8 cellular contexts compared by ENCODE assay signal in the genomic region with DNA sequence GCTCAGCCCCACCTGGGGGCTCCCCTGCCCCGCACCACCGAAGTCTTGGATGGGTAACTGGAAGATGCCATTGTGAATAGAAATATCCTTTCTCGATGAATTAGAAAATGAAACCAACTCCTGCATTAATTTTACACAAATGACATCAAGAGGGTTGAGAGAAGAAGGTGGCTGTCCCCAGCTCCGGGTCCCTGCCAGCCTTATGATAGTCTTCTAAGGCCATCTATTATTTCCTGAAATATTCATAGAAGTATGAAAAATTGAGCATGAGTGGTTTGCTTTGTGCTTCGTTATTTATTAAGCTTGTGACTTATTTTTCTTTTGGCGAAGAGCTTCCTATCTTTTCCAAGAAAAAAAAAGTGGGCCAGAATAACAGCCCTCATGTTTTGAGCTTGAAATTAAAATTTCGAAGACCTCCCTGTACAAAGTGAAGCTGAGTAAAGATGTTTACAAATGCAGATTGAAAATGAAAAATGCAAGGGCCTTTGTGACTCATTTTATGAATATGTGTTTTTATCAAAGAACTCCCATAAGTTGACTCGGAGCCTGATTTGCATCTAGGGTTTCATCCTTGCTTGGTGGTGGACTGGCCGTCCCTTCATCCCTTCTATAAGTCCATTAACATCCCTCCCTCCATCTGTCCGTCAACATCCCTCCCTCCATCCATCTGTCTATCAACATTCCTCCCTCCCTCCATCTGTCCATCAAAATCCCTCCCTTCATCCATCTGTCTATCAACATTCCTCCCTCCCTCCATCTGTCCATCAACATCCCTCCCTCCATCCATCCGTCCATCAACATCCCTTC. TPM values are rescaled to one million over a fixed set of nuclear protein-coding genes. Genes with fewer than 3 reads are reported as not detected.
DNase-seq lines count a peak whose midpoint lies in the region; ATAC-seq and TF ChIP-seq lines count a peak whose summit lies in the region.

No MANE protein-coding gene starts in this region.

- no peaks in the 10 kb centered on the region for H3K36me3 ChIP-seq in colonic mucosa

- no peaks in the 10 kb centered on the region for H3K36me3 Mint-ChIP-seq in activated T-cell treated with anti-CD3 and anti-CD28 coated beads, Interleukin-2, amount 50 U/mL, for 4 hours (ENCODE audit: insufficient read depth)
- H3K36me3 Mint-ChIP-seq in natural killer cell treated with Interleukin-12 subunit alpha and Interleukin-12 subunit beta and Interleukin-15 and Interleukin-18, amount 100 ng/mL, for 72 hours = no peaks in the 10 kb centered on the region

- peak overlapping the region; percentile 43 for H3K4me3 ChIP-seq in colonic mucosa

- no peak overlapping the region for H3K9ac ChIP-seq in colonic mucosa (ENCODE audit: low read depth in 2 of 2, low read length in 2 of 2)

- H3K4me1 Mint-ChIP-seq in activated T-cell treated with anti-CD3 and anti-CD28 coated beads, Interleukin-2, amount 50 U/mL, for 4 hours (ENCODE audit: low read depth) = peaks cover 29% of the 10 kb centered on the region
- peaks cover 20 to 22% of the 10 kb centered on the region in 2 donors for H3K4me1 Mint-ChIP-seq in natural killer cell treated with Interleukin-12 subunit alpha and Interleukin-12 subunit beta and Interleukin-15 and Interleukin-18, amount 100 ng/mL, for 72 hours (ENCODE audit: low read depth in 2 of 2)

- H3K9me3 ChIP-seq in colonic mucosa = no peaks in the 10 kb centered on the region

- DNase-seq in activated T-cell treated with anti-CD3 and anti-CD28 coated beads, Interleukin-2, amount 50 U/mL, for 4 hours = no peak
- no peak for DNase-seq in activated T-cell treated with anti-CD3 and anti-CD28 coated beads, Interleukin-2, amount 50 U/mL, for 48 hours
- DNase-seq in colonic mucosa (no peak), NCI-H146 treated with DMSO at 0.1 percent for 48 hours (lab: John Stamatoyannopoulos, UW; ENCODE audit: unreplicated experiment) (no peak), GF-D8 (lab: John Stamatoyannopoulos, UW) (no peak), substantia nigra (lab: John Stamatoyannopoulos, UW) (no peak)
- DNase-seq in natural killer cell treated with Interleukin-12 subunit alpha and Interleukin-12 subunit beta and Interleukin-15 and Interleukin-18, amount 100 ng/mL, for 72 hours (ENCODE audit: low spot score) = no peak

- no peaks in the 10 kb centered on the region for H3K4me1 ChIP-seq in colonic mucosa

- TF ChIP-seq CTCF in colonic mucosa (IDR thresholded peaks at IDR 0.05) = no peak

- peak overlapping the region; percentile 76 to 82 for H3K27ac Mint-ChIP-seq in natural killer cell treated with Interleukin-12 subunit alpha and Interleukin-12 subunit beta and Interleukin-15 and Interleukin-18, amount 100 ng/mL, for 72 hours

- intact Hi-C loops in colonic mucosa (cut with DNase I) = no loop called here

- H3K9me3 Mint-ChIP-seq in activated T-cell treated with anti-CD3 and anti-CD28 coated beads, Interleukin-2, amount 50 U/mL, for 4 hours = no peaks in the 10 kb centered on the region
- no peaks in the 10 kb centered on the region for H3K9me3 Mint-ChIP-seq in natural killer cell treated with Interleukin-12 subunit alpha and Interleukin-12 subunit beta and Interleukin-15 and Interleukin-18, amount 100 ng/mL, for 72 hours

- H3K4me3 Mint-ChIP-seq in activated T-cell treated with anti-CD3 and anti-CD28 coated beads, Interleukin-2, amount 50 U/mL, for 4 hours = peak overlapping the region; percentile 91
- peak overlapping the region; percentile 97 for H3K4me3 Mint-ChIP-seq in natural killer cell treated with Interleukin-12 subunit alpha and Interleukin-12 subunit beta and Interleukin-15 and Interleukin-18, amount 100 ng/mL, for 72 hours

- H3K27me3 ChIP-seq in colonic mucosa = no peaks in the 10 kb centered on the region

- ATAC-seq in activated T-cell treated with anti-CD3 and anti-CD28 coated beads, Interleukin-2, amount 50 U/mL, for 4 hours = peak; percentile 19 to 49
- peak; percentile 28 for ATAC-seq in HG03439 (IDR thresholded peaks at IDR 0.05; ENCODE audit: unreplicated experiment)
- ATAC-seq in natural killer cell treated with Interleukin-12 subunit alpha and Interleukin-12 subunit beta and Interleukin-15 and Interleukin-18, amount 100 ng/mL, for 72 hours = peak; percentile 55

- H3K27ac ChIP-seq in colonic mucosa = no peak overlapping the region
- no peak overlapping the region for H3K27ac ChIP-seq in substantia nigra (ENCODE audit: low read depth, low read length, poor library complexity, severe bottlenecking)

- peaks cover 32% of the 10 kb centered on the region for H3K27me3 Mint-ChIP-seq in activated T-cell treated with anti-CD3 and anti-CD28 coated beads, Interleukin-2, amount 50 U/mL, for 4 hours (ENCODE audit: low read depth)
- H3K27me3 Mint-ChIP-seq in natural killer cell treated with Interleukin-12 subunit alpha and Interleukin-12 subunit beta and Interleukin-15 and Interleukin-18, amount 100 ng/mL, for 72 hours = peaks cover 14 to 16% of the 10 kb centered on the region in 2 donors

RNA-seq across cellular contexts. Expression of a gene that starts 20.5 kb away (rescaled TPM):
- under 1 TPM; 0.22 to 0.53 (median 0.42) TPM for total RNA-seq in activated T-cell treated with anti-CD3 and anti-CD28 coated beads, Interleukin-2, amount 50 U/mL, for 4 hours
- under 1 TPM in 1 of 2 donors, not detected in 1; 0.13 TPM for total RNA-seq in colonic mucosa
- under 1 TPM in 1 of 2 donors, not detected in 1; 0.19 TPM for total RNA-seq in natural killer cell treated with Interleukin-12 subunit alpha and Interleukin-12 subunit beta and Interleukin-15 and Interleukin-18, amount 100 ng/mL, for 72 hours
